In the genomic region with DNA sequence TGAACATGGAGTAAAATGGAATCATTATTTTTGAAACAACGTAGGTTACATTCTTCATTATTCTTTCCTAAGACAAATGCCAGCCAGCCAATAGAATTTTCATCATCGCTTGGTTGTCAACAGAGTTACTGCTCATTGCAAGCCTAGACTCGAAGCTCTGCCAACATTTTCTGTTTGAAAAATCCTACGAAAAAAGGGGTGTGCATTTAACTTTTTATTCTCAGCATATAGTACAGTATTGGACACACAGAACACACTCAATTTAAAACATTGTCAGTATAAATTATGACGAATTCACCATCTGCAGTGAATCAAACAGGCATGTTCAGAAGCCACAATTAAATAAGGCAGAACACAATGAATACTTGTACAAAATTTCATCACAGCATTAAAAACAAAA, we compare ENCODE assay signal across 25 cellular contexts.
"Had no signal": no experiment of that assay in that cellular context is flagged by ENCODE, and none has a peak within 500 bp of the region (broad histone marks: within the 10 kb centered on the region; RNA-seq: fewer than 3 reads in every experiment).

No MANE protein-coding gene starts in this region.

- DNase-seq: activated CD4-positive, alpha-beta T cell treated with anti-CD3 and anti-CD28 coated beads for 4 hours; activated CD8-positive, alpha-beta memory T cell treated with anti-CD3 and anti-CD28 coated beads, Interleukin-2, amount 50 U/mL, for 4 hours; activated CD8-positive, alpha-beta T cell treated with anti-CD3 and anti-CD28 coated beads for 36 hours; activated T-cell treated with anti-CD3 and anti-CD28 coated beads, Interleukin-2, amount 50 U/mL, for 72 hours; amniotic stem cell; brain microvascular endothelial cell; KG1; NCI-H1092; NCI-H1417 treated with DMSO at 0.1 percent for 48 hours; NCI-H1694; NCI-H2029; NCI-H2107; NCI-H2171 treated with DMSO at 0.1 percent for 48 hours; NCI-H510A treated with DMSO at 0.1 percent for 48 hours; NCI-H69; NK-92 treated with Interleukin-12 subunit alpha and Interleukin-12 subunit beta, amount 100 ng/mL, for 24 hours; OCI-M1; Right ventricle myocardium superior; SJCRH30 had no signal

- H3K4me1 ChIP-seq: SJCRH30 had no signal

- H3K36me3 ChIP-seq: brain microvascular endothelial cell, cardiac muscle cell, SJCRH30 had no signal

- H3K4me3 Mint-ChIP-seq: activated CD8-positive, alpha-beta T cell treated with anti-CD3 and anti-CD28 coated beads for 36 hours; activated naive CD4-positive, alpha-beta T cell treated with anti-CD3 and anti-CD28 coated beads, Interleukin-2, amount 50 U/mL, for 24 hours; activated T-cell treated with anti-CD3 and anti-CD28 coated beads, Interleukin-2, amount 50 U/mL, for 72 hours; T-helper 1 cell treated with Interleukin-12 subunit alpha and Interleukin-12 subunit beta and Interleukin-4 antibody, amounts not matched to agents 30 μg/mL and 1 μg/mL, for 36 hours had no signal

- H3K4me1 Mint-ChIP-seq: activated naive CD4-positive, alpha-beta T cell treated with anti-CD3 and anti-CD28 coated beads, Interleukin-2, amount 50 U/mL, for 24 hours had no signal

- H3K27me3 Mint-ChIP-seq: activated CD8-positive, alpha-beta T cell treated with anti-CD3 and anti-CD28 coated beads for 36 hours had no signal

- H3K36me3 Mint-ChIP-seq: activated naive CD4-positive, alpha-beta T cell treated with anti-CD3 and anti-CD28 coated beads, Interleukin-2, amount 50 U/mL, for 24 hours had no signal

- H3K4me3 ChIP-seq: cardiac muscle cell, SJCRH30 had no signal

- H3K27me3 ChIP-seq: brain microvascular endothelial cell, cardiac muscle cell, SJCRH30 had no signal

- H3K27ac Mint-ChIP-seq: activated CD8-positive, alpha-beta T cell treated with anti-CD3 and anti-CD28 coated beads for 36 hours; activated naive CD4-positive, alpha-beta T cell treated with anti-CD3 and anti-CD28 coated beads, Interleukin-2, amount 50 U/mL, for 24 hours; activated T-cell treated with anti-CD3 and anti-CD28 coated beads, Interleukin-2, amount 50 U/mL, for 72 hours; T-helper 1 cell treated with Interleukin-12 subunit alpha and Interleukin-12 subunit beta and Interleukin-4 antibody, amounts not matched to agents 30 μg/mL and 1 μg/mL, for 36 hours had no signal

- H3K27ac ChIP-seq: brain microvascular endothelial cell, cardiac muscle cell, RWPE1, SJCRH30 had no signal

- H3K9me3 ChIP-seq: SJCRH30 had no signal

- ATAC-seq: activated CD4-positive, CD25-positive, alpha-beta regulatory T cell treated with anti-CD3 and anti-CD28 coated beads, Interleukin-2, amount 50 U/mL, for 24 hours; activated CD8-positive, alpha-beta T cell treated with anti-CD3 and anti-CD28 coated beads for 36 hours; activated T-cell treated with anti-CD3 and anti-CD28 coated beads, Interleukin-2, amount 50 U/mL, for 72 hours; Panc1 had no signal

- H3K9me3 Mint-ChIP-seq: activated CD8-positive, alpha-beta T cell treated with anti-CD3 and anti-CD28 coated beads for 36 hours; activated naive CD4-positive, alpha-beta T cell treated with anti-CD3 and anti-CD28 coated beads, Interleukin-2, amount 50 U/mL, for 24 hours; activated T-cell treated with anti-CD3 and anti-CD28 coated beads, Interleukin-2, amount 50 U/mL, for 72 hours; T-helper 1 cell treated with Interleukin-12 subunit alpha and Interleukin-12 subunit beta and Interleukin-4 antibody, amounts not matched to agents 30 μg/mL and 1 μg/mL, for 36 hours had no signal
